Comparison of ENCODE assay signal across 12 cellular contexts in genomic region chr16:2511128-2511785, GRCh38. TPM values are rescaled to one million over a fixed set of nuclear protein-coding genes. Genes with fewer than 3 reads are reported as not detected.
A peak's percentile ranks its signal among the peaks of the same experiment; 100 is the strongest.
DNase-seq lines count a peak whose midpoint lies in the region; ATAC-seq and TF ChIP-seq lines count a peak whose summit lies in the region.
"Had no signal": no experiment of that assay in that cellular context is flagged by ENCODE, and none has a peak within 500 bp of the region (broad histone marks: within the 10 kb centered on the region; RNA-seq: fewer than 3 reads in every experiment).

No MANE protein-coding gene starts in this region.

- peaks cover 3% of the 10 kb centered on the region; the same call in 2 of the 3 replicates for H3K36me3 Mint-ChIP-seq in GM23338 (ENCODE audit: low read depth)

- H3F3A ChIP-seq in GM23338 (replicated peaks; ENCODE audit: low read depth): 0 out of 2 replicates have a peak, but pooled peaks cover 11% of the 10 kb centered on the region

- no peaks in the 10 kb centered on the region for H3K9me3 ChIP-seq in spleen

- peak overlapping the region; percentile 73 for H3K4me2 ChIP-seq in GM23338

- DNase-seq in GM23338 (ENCODE audit: low spot score) (peak; percentile 49), brain microvascular endothelial cell (peak; percentile 52), kidney glomerular epithelial cell (lab: John Stamatoyannopoulos, UW) (peak; percentile 8), spleen (peak; percentile 79), NCI-H1417 (lab: John Stamatoyannopoulos, UW) (no peak), HUDEP-2 (lab: John Stamatoyannopoulos, UW; ENCODE audit: unreplicated experiment in 76 of 76) (no peak), GM13977 (ENCODE audit: low spot score) (no peak)
- no peak for DNase-seq in stimulated activated naive CD4-positive, alpha-beta T cell treated with Interleukin-2 at 50 U/mL for 16 hours (lab: John Stamatoyannopoulos, UW)
- DNase-seq: GDM1 had no signal

- peaks cover 19% of the 10 kb centered on the region for H3K79me2 ChIP-seq in GM23338 (replicated peaks; ENCODE audit: insufficient read depth)

- no peaks in the 10 kb centered on the region for H3K9me2 ChIP-seq in GM23338 (ENCODE audit: insufficient read depth)

- 0 out of 2 replicates have a peak overlapping the region, but pooled peaks have one; percentile 55 for H3K27ac Mint-ChIP-seq in GM23338

- H2AFZ ChIP-seq in GM23338: no peak overlapping the region

- peak overlapping the region; percentile 41; the same call in 1 of the 2 replicates for H3K4me3 ChIP-seq in GM23338
- H3K4me3 ChIP-seq in brain microvascular endothelial cell (ENCODE audit: low read depth, low read length): no peak overlapping the region
- no peak overlapping the region for H3K4me3 ChIP-seq in spleen

- no peak for TF ChIP-seq CTCF in GM23338 (conservative IDR thresholded peaks at IDR 0.05; ENCODE audit: low read depth in 2 of 2)
- TF ChIP-seq CTCF in brain microvascular endothelial cell (IDR thresholded peaks at IDR 0.05; ENCODE audit: low read depth, low read length, missing control alignments): no peak
- TF ChIP-seq CTCF in spleen (IDR thresholded peaks at IDR 0.05 in 8 of 11, conservative IDR thresholded peaks at IDR 0.05 in 3 of 11): no peak
- TF ChIP-seq CTCF in GM13977 (IDR thresholded peaks at IDR 0.05; ENCODE audit: extremely low read depth, insufficient read depth, missing control alignments): no peak

- no peak; the same call in 2 of the 3 replicates for ATAC-seq in GM23338

- H3K27me3 ChIP-seq in GM23338 (ENCODE audit: insufficient read depth): no peaks in the 10 kb centered on the region
- no peaks in the 10 kb centered on the region for H3K27me3 ChIP-seq in brain microvascular endothelial cell (replicated peaks)
- no peaks in the 10 kb centered on the region for H3K27me3 ChIP-seq in spleen (replicated peaks in 1 of 7)

- H3K9me3 Mint-ChIP-seq in GM23338: no peaks in the 10 kb centered on the region; the same call in 2 of the 3 replicates

- no peaks in the 10 kb centered on the region for H3K36me3 ChIP-seq in GM23338 (ENCODE audit: insufficient read depth)
- peaks cover 4% of the 10 kb centered on the region for H3K36me3 ChIP-seq in brain microvascular endothelial cell (replicated peaks)
- peaks cover 0 to 1% (median 0%) of the 10 kb centered on the region in 6 donors for H3K36me3 ChIP-seq in spleen

- no peak for TF ChIP-seq POLR2A in spleen (IDR thresholded peaks at IDR 0.05)

- peaks cover 38% of the 10 kb centered on the region for H3K27me3 Mint-ChIP-seq in GM23338 (ENCODE audit: insufficient read depth, low read depth, poor library complexity)

- H3K4me1 ChIP-seq in GM23338 (ENCODE audit: insufficient read depth): peaks cover 22% of the 10 kb centered on the region; the same call in 1 of the 2 replicates
- H3K4me1 ChIP-seq in spleen: peaks cover 38 to 90% (median 80%) of the 10 kb centered on the region in 6 donors

- no peak overlapping the region for H3K27ac ChIP-seq in GM23338 (ENCODE audit: low read depth)
- no peak overlapping the region for H3K27ac ChIP-seq in brain microvascular endothelial cell
- H3K27ac ChIP-seq in spleen: peak overlapping the region in 1 of 8 donors; percentile 100

- H3K4me3 Mint-ChIP-seq in GM23338: peak overlapping the region; percentile 43

- peaks cover 38% of the 10 kb centered on the region for H3K4me1 Mint-ChIP-seq in GM23338

- peaks cover 17% of the 10 kb centered on the region for H4K20me1 ChIP-seq in GM23338 (replicated peaks; ENCODE audit: insufficient read depth)

- in situ Hi-C loops in brain microvascular endothelial cell (cut with HindIII; ENCODE audit: low pct_ligation_motif_present, low sequenced_read_pairs) (no loop called here), GM13977 (cut with MboI; ENCODE audit: low pct_unique_long_range_greater_than_20kb, low sequenced_read_pairs, unreplicated experiment) (no loop called here)

- 61 to 78% (median 72%) methylated on average over 24 of the region's 24 CpGs for WGBS in spleen, 5 donors

- intact Hi-C loops in spleen (cut with DNase I; ENCODE audit: low total_unique reads): no loop called here

TF ChIP-seq in GM23338, 12 proteins besides CTCF, POLR2A, EP300 and RAD21:
- peak; percentile 91 for TF ChIP-seq CREB1 (CRISPR knock-in tag; IDR thresholded peaks at IDR 0.05; ENCODE audit: low read depth)
- TF ChIP-seq POLR2AphosphoS5 (IDR thresholded peaks at IDR 0.05; ENCODE audit: low read depth): no peak
TF ChIP-seq in GM23338: peak in this region for 1.

RNA-seq across cellular contexts. Expression of gene ATP6V0C, which starts 2.5 kb away (rescaled TPM):
- 98.2 and 109 TPM in 2 replicates for total RNA-seq in GM23338 (2014; rRNA removed; shearing (Covaris generic))
- polyA plus RNA-seq in GM23338 (2016; fragmentation: Nextera tagmentation; extraction: Ambion mirVana) (154 and 162 TPM in 2 replicates), spleen (100 to 1,000 TPM in 1 of 3 donors, 10 to 100 TPM in 2; 64.5 to 125 (median 99.7) TPM)
- total RNA-seq in spleen: 100 to 1,000 TPM in 4 of 7 donors, 10 to 100 TPM in 3; 82.3 to 199 (median 156) TPM

RNA-seq across cellular contexts. Expression of gene AMDHD2, which starts 8.9 kb away (rescaled TPM):
- total RNA-seq in GM23338 (2014; rRNA removed; shearing (Covaris generic)): 62.1 and 68.1 TPM in 2 replicates
- polyA plus RNA-seq in GM23338 (2016; fragmentation: Nextera tagmentation; extraction: Ambion mirVana) (12.2 and 20.2 TPM in 2 replicates), spleen (10 to 100 TPM; 37.8 to 72.0 (median 38.5) TPM)
- total RNA-seq in spleen: 10 to 100 TPM; 59.9 to 94.0 (median 70.9) TPM

RNA-seq across cellular contexts. Expression of gene CEMP1, which starts 20.0 kb away (rescaled TPM):
- total RNA-seq in GM23338 (2014; rRNA removed; shearing (Covaris generic)): 0.31 TPM in 1 of 2 replicates, not detected in the other
- polyA plus RNA-seq in GM23338 (2016; fragmentation: Nextera tagmentation; extraction: Ambion mirVana): 7.5 and 10.1 TPM in 2 replicates
- under 1 TPM in 2 of 7 donors, not detected in 5; 0.37 to 0.97 TPM for total RNA-seq in spleen
- polyA plus RNA-seq in spleen: 1 to 10 TPM in 1 of 3 donors, under 1 TPM in 2; 0.70 to 1.5 (median 0.74) TPM
- total RNA-seq: epithelial cell of proximal tubule, HT1080, subcutaneous adipose tissue had no signal

RNA-seq across cellular contexts. Expression of gene PDPK1, which starts 26.6 kb away (rescaled TPM):
- total RNA-seq in GM23338 (2014; rRNA removed; shearing (Covaris generic)): 24.9 and 25.8 TPM in 2 replicates
- polyA plus RNA-seq in GM23338 (2016; fragmentation: Nextera tagmentation; extraction: Ambion mirVana) (13.1 and 19.3 TPM in 2 replicates), spleen (10 to 100 TPM in 1 of 3 donors, 1 to 10 TPM in 2; 6.2 to 15.5 (median 6.2) TPM)
- 10 to 100 TPM; 39.5 to 74.5 (median 56.8) TPM for total RNA-seq in spleen

RNA-seq across cellular contexts. Expression of gene TBC1D24, which starts 36.3 kb away (rescaled TPM):
- 19.3 and 21.0 TPM in 2 replicates for total RNA-seq in GM23338 (2014; rRNA removed; shearing (Covaris generic))
- polyA plus RNA-seq in GM23338 (2016; fragmentation: Nextera tagmentation; extraction: Ambion mirVana) (5.4 and 6.1 TPM in 2 replicates), spleen (1 to 10 TPM; 2.2 to 5.1 (median 2.2) TPM)
- total RNA-seq in spleen: 10 to 100 TPM in 6 of 7 donors, 1 to 10 TPM in 1; 9.7 to 15.3 (median 12.8) TPM

Comparison
In these comparisons a context has a peak if more than half of its experiments do, and no peak if none do; other contexts are left out.
1. DNase-seq: peak in GM23338 (single experiment), brain microvascular endothelial cell (single experiment), kidney glomerular epithelial cell (single experiment) and spleen (single experiment); none in NCI-H1417 (0 of 3), HUDEP-2 (0 of 76), GM13977 (single experiment) and stimulated activated naive CD4-positive, alpha-beta T cell treated with Interleukin-2 at 50 U/mL for 16 hours (single experiment).